ENCODE assay signal across 16 cellular contexts in the genomic region with DNA sequence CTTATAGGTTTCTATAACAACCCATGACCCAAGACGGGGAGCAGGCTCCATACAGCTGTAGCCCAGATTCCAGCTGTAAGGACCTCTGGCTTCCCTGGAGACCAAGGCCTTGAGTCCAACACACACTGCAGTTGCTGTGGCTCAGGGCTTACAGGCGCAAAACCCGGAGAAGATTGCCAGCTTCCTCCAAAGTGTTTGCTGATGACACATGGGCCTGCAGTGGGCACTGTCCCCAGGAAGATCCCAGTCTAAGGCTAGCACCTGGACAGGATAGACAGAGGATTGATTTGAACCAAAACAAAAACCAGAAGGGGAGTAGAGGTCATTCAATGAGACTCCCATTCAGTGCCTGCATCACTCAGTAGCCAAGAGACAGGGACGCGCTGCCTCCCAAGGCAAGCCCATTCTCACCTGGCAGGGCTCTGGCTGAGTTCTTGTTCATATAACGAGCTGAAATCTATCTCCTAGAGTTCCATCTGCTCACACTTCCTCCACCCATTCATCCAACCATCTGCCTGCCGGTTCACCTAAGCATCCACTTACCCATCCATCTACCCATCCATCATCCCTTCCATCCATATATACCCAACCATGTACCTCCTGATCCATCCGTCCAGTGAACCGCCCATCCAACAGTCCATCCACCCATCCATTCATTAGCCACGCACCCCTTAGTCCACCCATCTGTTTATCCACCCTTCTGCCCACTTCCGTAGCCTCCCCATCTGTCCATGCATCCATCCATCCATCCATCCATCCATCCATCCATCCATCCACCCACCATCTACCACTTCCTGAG. TPM values are rescaled to one million over a fixed set of nuclear protein-coding genes. Genes with fewer than 3 reads are reported as not detected.
DNase-seq lines count a peak whose midpoint lies in the region; ATAC-seq and TF ChIP-seq lines count a peak whose summit lies in the region.
"Had no signal": no experiment of that assay in that cellular context is flagged by ENCODE, and none has a peak within 500 bp of the region (broad histone marks: within the 10 kb centered on the region; RNA-seq: fewer than 3 reads in every experiment).

No MANE protein-coding gene starts in this region.

- H3K4me3 ChIP-seq in H7 (ENCODE audit: insufficient read depth, low read depth, low read length) (no peak overlapping the region), neural progenitor cell (no peak overlapping the region)
- H3K4me3 ChIP-seq: SJSA1 had no signal

- H3K9me3 ChIP-seq in neural progenitor cell (ENCODE audit: low read depth) = no peaks in the 10 kb centered on the region
- H3K9me3 ChIP-seq: BE2C, SJSA1 had no signal

- no peaks in the 10 kb centered on the region for H3K27me3 ChIP-seq in H7 (ENCODE audit: control insufficient read depth, insufficient read depth, low read length)
- no peaks in the 10 kb centered on the region for H3K27me3 ChIP-seq in neural progenitor cell
- H3K27me3 ChIP-seq: BE2C, SJSA1 had no signal

- no peak overlapping the region for H3K9ac ChIP-seq in neural progenitor cell

- no peaks in the 10 kb centered on the region for H3K79me2 ChIP-seq in neural progenitor cell (ENCODE audit: low read depth)

- CTCF ChIA-PET in T-cell (lab: Charles Lee) = no interaction called here
- CTCF ChIA-PET in activated CD8-positive, alpha-beta memory T cell treated with anti-CD3 and anti-CD28 coated beads, Interleukin-2, amount 10 ng/mL, durations not matched to agents 7 days and 5 days (lab: Charles Lee) = no interaction called here

- POLR2A ChIA-PET in T-cell (lab: Charles Lee) = interaction anchor here in 1 of 2 donors (0.7 kb wide), 1 partner anchor 40 kb away, joined by 5 read pairs; no protein-coding TSS in a partner anchor

- H3F3A ChIP-seq in neural progenitor cell (ENCODE audit: low read depth) = no peaks in the 10 kb centered on the region

- H2AFZ ChIP-seq in neural progenitor cell (replicated peaks) = no peak overlapping the region

- no peak for TF ChIP-seq CTCF in neural progenitor cell (IDR thresholded peaks at IDR 0.05)

- H3K9me3 Mint-ChIP-seq in neural progenitor cell (no peaks in the 10 kb centered on the region), T-cell (no peaks in the 10 kb centered on the region)
- H3K9me3 Mint-ChIP-seq in activated CD8-positive, alpha-beta memory T cell treated with anti-CD3 and anti-CD28 coated beads, Interleukin-2, amount 10 ng/mL, durations not matched to agents 7 days and 5 days (ENCODE audit: low read depth) = no peaks in the 10 kb centered on the region
- H3K9me3 Mint-ChIP-seq: CD4-positive, alpha-beta memory T cell had no signal

- H4K20me1 ChIP-seq in neural progenitor cell (ENCODE audit: low read depth) = no peaks in the 10 kb centered on the region

- H3K4me1 Mint-ChIP-seq in neural progenitor cell = peaks cover 12% of the 10 kb centered on the region
- H3K4me1 Mint-ChIP-seq in T-cell = peaks cover 0 to 3% (median 0%) of the 10 kb centered on the region in 3 donors
- H3K4me1 Mint-ChIP-seq in activated CD8-positive, alpha-beta memory T cell treated with anti-CD3 and anti-CD28 coated beads, Interleukin-2, amount 10 ng/mL, durations not matched to agents 7 days and 5 days = no peaks in the 10 kb centered on the region
- H3K4me1 Mint-ChIP-seq: CD4-positive, alpha-beta memory T cell had no signal

- H3K36me3 ChIP-seq in H7 (replicated peaks; ENCODE audit: control insufficient read depth, insufficient read depth, low read length) = no peaks in the 10 kb centered on the region
- H3K36me3 ChIP-seq in neural progenitor cell = no peaks in the 10 kb centered on the region
- H3K36me3 ChIP-seq: BE2C, SJSA1 had no signal

- H3K27me3 Mint-ChIP-seq in neural progenitor cell (ENCODE audit: insufficient read depth, low read depth) (peaks cover 17% of the 10 kb centered on the region), T-cell (peaks cover 4 to 7% of the 10 kb centered on the region in 2 donors)
- peaks cover 3% of the 10 kb centered on the region for H3K27me3 Mint-ChIP-seq in activated CD8-positive, alpha-beta memory T cell treated with anti-CD3 and anti-CD28 coated beads, Interleukin-2, amount 10 ng/mL, durations not matched to agents 7 days and 5 days

- no peak overlapping the region for H3K4me3 Mint-ChIP-seq in neural progenitor cell
- no peak overlapping the region for H3K4me3 Mint-ChIP-seq in T-cell
- H3K4me3 Mint-ChIP-seq in activated CD8-positive, alpha-beta memory T cell treated with anti-CD3 and anti-CD28 coated beads, Interleukin-2, amount 10 ng/mL, durations not matched to agents 7 days and 5 days = no peak overlapping the region
- H3K4me3 Mint-ChIP-seq: CD4-positive, alpha-beta memory T cell had no signal

- H3K4me2 ChIP-seq in neural progenitor cell = no peak overlapping the region

- no peak for ATAC-seq in T-cell (replicated peaks in 1 of 4)
- ATAC-seq in activated CD8-positive, alpha-beta memory T cell treated with anti-CD3 and anti-CD28 coated beads, Interleukin-2, amount 10 ng/mL, durations not matched to agents 7 days and 5 days = no peak
- ATAC-seq: HCT116, PC-3 had no signal

- peak; percentile 31 for DNase-seq in H7
- DNase-seq in NCI-H1694 treated with DMSO at 0.1 percent for 48 hours (lab: John Stamatoyannopoulos, UW) = peak; percentile 68
- peak; percentile 53 for DNase-seq in cerebellar cortex (ENCODE audit: low spot score)
- DNase-seq in neural progenitor cell (ENCODE audit: low spot score) = no peak
- no peak for DNase-seq in NCI-H446 (lab: John Stamatoyannopoulos, UW)
- DNase-seq in inferior parietal cortex (ENCODE audit: extremely low spot score) = no peak
- no peak for DNase-seq in T-cell
- DNase-seq in activated CD8-positive, alpha-beta memory T cell treated with anti-CD3 and anti-CD28 coated beads, Interleukin-2, amount 10 ng/mL, durations not matched to agents 7 days and 5 days = no peak
- DNase-seq: BE2C; CD4-positive, alpha-beta memory T cell; EL; NCI-H187; NCI-H526 treated with DMSO at 0.1 percent for 48 hours; PC-3 had no signal

- H3K27ac Mint-ChIP-seq in neural progenitor cell (peak overlapping the region; percentile 30), T-cell (no peak overlapping the region)
- no peak overlapping the region for H3K27ac Mint-ChIP-seq in activated CD8-positive, alpha-beta memory T cell treated with anti-CD3 and anti-CD28 coated beads, Interleukin-2, amount 10 ng/mL, durations not matched to agents 7 days and 5 days
- H3K27ac Mint-ChIP-seq: CD4-positive, alpha-beta memory T cell had no signal

- H3K27ac ChIP-seq in neural progenitor cell = no peak overlapping the region
- H3K27ac ChIP-seq: SJSA1 had no signal

- H3K36me3 Mint-ChIP-seq in neural progenitor cell (no peaks in the 10 kb centered on the region), T-cell (no peaks in the 10 kb centered on the region)
- H3K36me3 Mint-ChIP-seq in activated CD8-positive, alpha-beta memory T cell treated with anti-CD3 and anti-CD28 coated beads, Interleukin-2, amount 10 ng/mL, durations not matched to agents 7 days and 5 days = no peaks in the 10 kb centered on the region
- H3K36me3 Mint-ChIP-seq: CD4-positive, alpha-beta memory T cell had no signal

- H3K4me1 ChIP-seq in neural progenitor cell = no peaks in the 10 kb centered on the region
- H3K4me1 ChIP-seq: BE2C had no signal

RNA-seq across cellular contexts. Expression of a gene that starts 10.2 kb away (rescaled TPM):
- total RNA-seq in H7 (2014; rRNA removed; shearing (Covaris generic)) = 21.9 and 31.5 TPM in 2 replicates
- total RNA-seq in neural progenitor cell (ENCODE audit: low replicate concordance) = 10.2 and 19.1 TPM in 2 replicates
- 10 to 100 TPM; 45.6 to 72.6 (median 50.1) TPM for total RNA-seq in T-cell
- 10 to 100 TPM; 23.9 to 35.5 TPM for total RNA-seq in activated CD8-positive, alpha-beta memory T cell treated with anti-CD3 and anti-CD28 coated beads, Interleukin-2, amount 10 ng/mL, durations not matched to agents 7 days and 5 days

Comparison
In these comparisons a context has a peak if more than half of its experiments do, and no peak if none do; other contexts are left out.
1. DNase-seq: peak in H7 (single experiment), NCI-H1694 treated with DMSO at 0.1 percent for 48 hours (single experiment) and cerebellar cortex (single experiment); none in neural progenitor cell (single experiment), NCI-H446 (0 of 2), inferior parietal cortex (single experiment), T-cell (0 of 34) and activated CD8-positive, alpha-beta memory T cell treated with anti-CD3 and anti-CD28 coated beads, Interleukin-2, amount 10 ng/mL, durations not matched to agents 7 days and 5 days (single experiment).